Comparison of ENCODE assay signal across 3 cellular contexts in the genomic region with DNA sequence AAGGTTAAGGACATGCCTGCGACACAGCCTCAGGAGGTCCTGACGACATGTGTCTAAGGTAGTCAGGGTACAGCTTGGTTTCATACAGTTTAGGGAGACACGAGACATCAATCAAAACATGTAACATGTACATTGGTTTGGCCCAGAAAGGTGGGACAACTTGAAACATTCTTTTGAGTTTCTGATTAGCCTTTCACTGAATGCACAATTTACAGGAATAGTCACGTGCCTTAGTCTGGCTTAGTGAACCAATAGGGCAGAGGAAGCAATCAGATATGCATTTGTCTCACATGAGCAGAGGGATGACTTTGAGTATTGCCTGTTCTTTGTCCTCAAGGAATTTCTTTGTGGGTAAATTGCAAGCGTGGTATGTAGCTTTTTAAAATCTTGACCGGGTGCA.
TF ChIP-seq lines count a peak whose summit lies in the region.

No MANE protein-coding gene starts in this region.

TF ChIP-seq in SK-N-SH, 30 proteins besides CTCF, POLR2A, EP300 and RAD21:
- no peak for TF ChIP-seq FOXJ3 (CRISPR knock-in tag; IDR thresholded peaks at IDR 0.05)
- TF ChIP-seq, protein P1, sequence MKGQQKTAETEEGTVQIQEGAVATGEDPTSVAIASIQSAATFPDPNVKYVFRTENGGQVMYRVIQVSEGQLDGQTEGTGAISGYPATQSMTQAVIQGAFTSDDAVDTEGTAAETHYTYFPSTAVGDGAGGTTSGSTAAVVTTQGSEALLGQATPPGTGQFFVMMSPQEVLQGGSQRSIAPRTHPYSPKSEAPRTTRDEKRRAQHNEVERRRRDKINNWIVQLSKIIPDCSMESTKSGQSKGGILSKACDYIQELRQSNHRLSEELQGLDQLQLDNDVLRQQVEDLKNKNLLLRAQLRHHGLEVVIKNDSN (IDR thresholded peaks at IDR 0.05; ENCODE audit: borderline replicate concordance, low read depth), result 0 out of 2 replicates have a peak, but pooled peaks have one; percentile 14

TF ChIP-seq in SK-N-SH treated with all-trans-retinoic acid at 6 μM for 48 hours, 23 proteins besides CTCF, POLR2A, EP300 and RAD21:
- TF ChIP-seq SNAI2 (CRISPR knock-in tag; IDR thresholded peaks at IDR 0.05), result no peak
- no peak for TF ChIP-seq CSRNP3 (CRISPR knock-in tag; IDR thresholded peaks at IDR 0.05)
- no peak for TF ChIP-seq ZC3H10 (CRISPR knock-in tag; IDR thresholded peaks at IDR 0.05)
- TF ChIP-seq ZFP3 (CRISPR knock-in tag; IDR thresholded peaks at IDR 0.05), result no peak
- TF ChIP-seq ESRRG (CRISPR knock-in tag; IDR thresholded peaks at IDR 0.05), result no peak
- TF ChIP-seq OSR1 (CRISPR knock-in tag; IDR thresholded peaks at IDR 0.05), result no peak
- TF ChIP-seq ARNTL (CRISPR knock-in tag; IDR thresholded peaks at IDR 0.05; ENCODE audit: borderline replicate concordance, low read depth), result no peak
- no peak for TF ChIP-seq POU6F1 (CRISPR knock-in tag; IDR thresholded peaks at IDR 0.05; ENCODE audit: borderline replicate concordance, low read depth)
- TF ChIP-seq ZNF8 (CRISPR knock-in tag; IDR thresholded peaks at IDR 0.05), result no peak
- TF ChIP-seq, protein P2, sequence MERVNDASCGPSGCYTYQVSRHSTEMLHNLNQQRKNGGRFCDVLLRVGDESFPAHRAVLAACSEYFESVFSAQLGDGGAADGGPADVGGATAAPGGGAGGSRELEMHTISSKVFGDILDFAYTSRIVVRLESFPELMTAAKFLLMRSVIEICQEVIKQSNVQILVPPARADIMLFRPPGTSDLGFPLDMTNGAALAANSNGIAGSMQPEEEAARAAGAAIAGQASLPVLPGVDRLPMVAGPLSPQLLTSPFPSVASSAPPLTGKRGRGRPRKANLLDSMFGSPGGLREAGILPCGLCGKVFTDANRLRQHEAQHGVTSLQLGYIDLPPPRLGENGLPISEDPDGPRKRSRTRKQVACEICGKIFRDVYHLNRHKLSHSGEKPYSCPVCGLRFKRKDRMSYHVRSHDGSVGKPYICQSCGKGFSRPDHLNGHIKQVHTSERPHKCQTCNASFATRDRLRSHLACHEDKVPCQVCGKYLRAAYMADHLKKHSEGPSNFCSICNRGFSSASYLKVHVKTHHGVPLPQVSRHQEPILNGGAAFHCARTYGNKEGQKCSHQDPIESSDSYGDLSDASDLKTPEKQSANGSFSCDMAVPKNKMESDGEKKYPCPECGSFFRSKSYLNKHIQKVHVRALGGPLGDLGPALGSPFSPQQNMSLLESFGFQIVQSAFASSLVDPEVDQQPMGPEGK (CRISPR knock-in tag; IDR thresholded peaks at IDR 0.05; ENCODE audit: borderline replicate concordance), result no peak
- no peak for TF ChIP-seq TCF4 (CRISPR knock-in tag; IDR thresholded peaks at IDR 0.05; ENCODE audit: borderline replicate concordance)
- TF ChIP-seq ZNF565 (CRISPR knock-in tag; conservative IDR thresholded peaks at IDR 0.05; ENCODE audit: low read depth), result no peak
- TF ChIP-seq GLIS3 (CRISPR knock-in tag; IDR thresholded peaks at IDR 0.05), result no peak
- no peak for TF ChIP-seq ZFP30 (CRISPR knock-in tag; IDR thresholded peaks at IDR 0.05)
- TF ChIP-seq PPARA (CRISPR knock-in tag; IDR thresholded peaks at IDR 0.05; ENCODE audit: borderline replicate concordance), result no peak
- no peak for TF ChIP-seq TOX (CRISPR knock-in tag; IDR thresholded peaks at IDR 0.05; ENCODE audit: borderline replicate concordance)
- TF ChIP-seq ZNF70 (CRISPR knock-in tag; IDR thresholded peaks at IDR 0.05), result no peak
- TF ChIP-seq, protein P3, sequence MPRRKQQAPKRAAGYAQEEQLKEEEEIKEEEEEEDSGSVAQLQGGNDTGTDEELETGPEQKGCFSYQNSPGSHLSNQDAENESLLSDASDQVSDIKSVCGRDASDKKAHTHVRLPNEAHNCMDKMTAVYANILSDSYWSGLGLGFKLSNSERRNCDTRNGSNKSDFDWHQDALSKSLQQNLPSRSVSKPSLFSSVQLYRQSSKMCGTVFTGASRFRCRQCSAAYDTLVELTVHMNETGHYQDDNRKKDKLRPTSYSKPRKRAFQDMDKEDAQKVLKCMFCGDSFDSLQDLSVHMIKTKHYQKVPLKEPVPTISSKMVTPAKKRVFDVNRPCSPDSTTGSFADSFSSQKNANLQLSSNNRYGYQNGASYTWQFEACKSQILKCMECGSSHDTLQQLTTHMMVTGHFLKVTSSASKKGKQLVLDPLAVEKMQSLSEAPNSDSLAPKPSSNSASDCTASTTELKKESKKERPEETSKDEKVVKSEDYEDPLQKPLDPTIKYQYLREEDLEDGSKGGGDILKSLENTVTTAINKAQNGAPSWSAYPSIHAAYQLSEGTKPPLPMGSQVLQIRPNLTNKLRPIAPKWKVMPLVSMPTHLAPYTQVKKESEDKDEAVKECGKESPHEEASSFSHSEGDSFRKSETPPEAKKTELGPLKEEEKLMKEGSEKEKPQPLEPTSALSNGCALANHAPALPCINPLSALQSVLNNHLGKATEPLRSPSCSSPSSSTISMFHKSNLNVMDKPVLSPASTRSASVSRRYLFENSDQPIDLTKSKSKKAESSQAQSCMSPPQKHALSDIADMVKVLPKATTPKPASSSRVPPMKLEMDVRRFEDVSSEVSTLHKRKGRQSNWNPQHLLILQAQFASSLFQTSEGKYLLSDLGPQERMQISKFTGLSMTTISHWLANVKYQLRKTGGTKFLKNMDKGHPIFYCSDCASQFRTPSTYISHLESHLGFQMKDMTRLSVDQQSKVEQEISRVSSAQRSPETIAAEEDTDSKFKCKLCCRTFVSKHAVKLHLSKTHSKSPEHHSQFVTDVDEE (CRISPR knock-in tag; IDR thresholded peaks at IDR 0.05), result no peak
TF ChIP-seq in SK-N-SH treated with all-trans-retinoic acid at 6 μM for 48 hours: peak in this region for 0.

TF ChIP-seq in K562, 482 proteins besides CTCF, POLR2A, EP300 and RAD21 (continues in another document):
- TF ChIP-seq, protein P4, sequence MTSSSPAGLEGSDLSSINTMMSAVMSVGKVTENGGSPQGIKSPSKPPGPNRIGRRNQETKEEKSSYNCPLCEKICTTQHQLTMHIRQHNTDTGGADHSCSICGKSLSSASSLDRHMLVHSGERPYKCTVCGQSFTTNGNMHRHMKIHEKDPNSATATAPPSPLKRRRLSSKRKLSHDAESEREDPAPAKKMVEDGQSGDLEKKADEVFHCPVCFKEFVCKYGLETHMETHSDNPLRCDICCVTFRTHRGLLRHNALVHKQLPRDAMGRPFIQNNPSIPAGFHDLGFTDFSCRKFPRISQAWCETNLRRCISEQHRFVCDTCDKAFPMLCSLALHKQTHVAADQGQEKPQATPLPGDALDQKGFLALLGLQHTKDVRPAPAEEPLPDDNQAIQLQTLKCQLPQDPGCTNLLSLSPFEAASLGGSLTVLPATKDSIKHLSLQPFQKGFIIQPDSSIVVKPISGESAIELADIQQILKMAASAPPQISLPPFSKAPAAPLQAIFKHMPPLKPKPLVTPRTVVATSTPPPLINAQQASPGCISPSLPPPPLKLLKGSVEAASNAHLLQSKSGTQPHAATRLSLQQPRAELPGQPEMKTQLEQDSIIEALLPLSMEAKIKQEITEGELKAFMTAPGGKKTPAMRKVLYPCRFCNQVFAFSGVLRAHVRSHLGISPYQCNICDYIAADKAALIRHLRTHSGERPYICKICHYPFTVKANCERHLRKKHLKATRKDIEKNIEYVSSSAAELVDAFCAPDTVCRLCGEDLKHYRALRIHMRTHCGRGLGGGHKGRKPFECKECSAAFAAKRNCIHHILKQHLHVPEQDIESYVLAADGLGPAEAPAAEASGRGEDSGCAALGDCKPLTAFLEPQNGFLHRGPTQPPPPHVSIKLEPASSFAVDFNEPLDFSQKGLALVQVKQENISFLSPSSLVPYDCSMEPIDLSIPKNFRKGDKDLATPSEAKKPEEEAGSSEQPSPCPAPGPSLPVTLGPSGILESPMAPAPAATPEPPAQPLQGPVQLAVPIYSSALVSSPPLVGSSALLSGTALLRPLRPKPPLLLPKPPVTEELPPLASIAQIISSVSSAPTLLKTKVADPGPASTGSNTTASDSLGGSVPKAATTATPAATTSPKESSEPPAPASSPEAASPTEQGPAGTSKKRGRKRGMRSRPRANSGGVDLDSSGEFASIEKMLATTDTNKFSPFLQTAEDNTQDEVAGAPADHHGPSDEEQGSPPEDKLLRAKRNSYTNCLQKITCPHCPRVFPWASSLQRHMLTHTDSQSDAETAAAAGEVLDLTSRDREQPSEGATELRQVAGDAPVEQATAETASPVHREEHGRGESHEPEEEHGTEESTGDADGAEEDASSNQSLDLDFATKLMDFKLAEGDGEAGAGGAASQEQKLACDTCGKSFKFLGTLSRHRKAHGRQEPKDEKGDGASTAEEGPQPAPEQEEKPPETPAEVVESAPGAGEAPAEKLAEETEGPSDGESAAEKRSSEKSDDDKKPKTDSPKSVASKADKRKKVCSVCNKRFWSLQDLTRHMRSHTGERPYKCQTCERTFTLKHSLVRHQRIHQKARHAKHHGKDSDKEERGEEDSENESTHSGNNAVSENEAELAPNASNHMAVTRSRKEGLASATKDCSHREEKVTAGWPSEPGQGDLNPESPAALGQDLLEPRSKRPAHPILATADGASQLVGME (CRISPR knock-in tag; IDR thresholded peaks at IDR 0.05), result no peak
- TF ChIP-seq ZNF699 (CRISPR knock-in tag; IDR thresholded peaks at IDR 0.05; ENCODE audit: insufficient replicate concordance) (no peak), EGR1 (conservative IDR thresholded peaks at IDR 0.05) (no peak), DNMT1 (IDR thresholded peaks at IDR 0.05) (no peak), NR2C1 (IDR thresholded peaks at IDR 0.05) (no peak), NR2C1 (tag; IDR thresholded peaks at IDR 0.05) (0 out of 2 replicates have a peak, but pooled peaks have one; percentile 30), KDM2B (CRISPR knock-in tag; IDR thresholded peaks at IDR 0.05) (no peak), NR4A1 (CRISPR knock-in tag; IDR thresholded peaks at IDR 0.05) (no peak), NR4A1 (tag; IDR thresholded peaks at IDR 0.05) (peak; percentile 35; the same call in 1 of the 2 replicates), PTBP1 (IDR thresholded peaks at IDR 0.05; ENCODE audit: low read depth, low read length) (no peak), DPF2 (IDR thresholded peaks at IDR 0.05) (peak; percentile 45), TRIM28 (IDR thresholded peaks at IDR 0.05) (no peak), ZBTB8A (IDR thresholded peaks at IDR 0.05; ENCODE audit: partially characterized antibody) (no peak), CBFA2T2 (conservative IDR thresholded peaks at IDR 0.05) (peak; percentile 62)
- TF ChIP-seq, protein P5, sequence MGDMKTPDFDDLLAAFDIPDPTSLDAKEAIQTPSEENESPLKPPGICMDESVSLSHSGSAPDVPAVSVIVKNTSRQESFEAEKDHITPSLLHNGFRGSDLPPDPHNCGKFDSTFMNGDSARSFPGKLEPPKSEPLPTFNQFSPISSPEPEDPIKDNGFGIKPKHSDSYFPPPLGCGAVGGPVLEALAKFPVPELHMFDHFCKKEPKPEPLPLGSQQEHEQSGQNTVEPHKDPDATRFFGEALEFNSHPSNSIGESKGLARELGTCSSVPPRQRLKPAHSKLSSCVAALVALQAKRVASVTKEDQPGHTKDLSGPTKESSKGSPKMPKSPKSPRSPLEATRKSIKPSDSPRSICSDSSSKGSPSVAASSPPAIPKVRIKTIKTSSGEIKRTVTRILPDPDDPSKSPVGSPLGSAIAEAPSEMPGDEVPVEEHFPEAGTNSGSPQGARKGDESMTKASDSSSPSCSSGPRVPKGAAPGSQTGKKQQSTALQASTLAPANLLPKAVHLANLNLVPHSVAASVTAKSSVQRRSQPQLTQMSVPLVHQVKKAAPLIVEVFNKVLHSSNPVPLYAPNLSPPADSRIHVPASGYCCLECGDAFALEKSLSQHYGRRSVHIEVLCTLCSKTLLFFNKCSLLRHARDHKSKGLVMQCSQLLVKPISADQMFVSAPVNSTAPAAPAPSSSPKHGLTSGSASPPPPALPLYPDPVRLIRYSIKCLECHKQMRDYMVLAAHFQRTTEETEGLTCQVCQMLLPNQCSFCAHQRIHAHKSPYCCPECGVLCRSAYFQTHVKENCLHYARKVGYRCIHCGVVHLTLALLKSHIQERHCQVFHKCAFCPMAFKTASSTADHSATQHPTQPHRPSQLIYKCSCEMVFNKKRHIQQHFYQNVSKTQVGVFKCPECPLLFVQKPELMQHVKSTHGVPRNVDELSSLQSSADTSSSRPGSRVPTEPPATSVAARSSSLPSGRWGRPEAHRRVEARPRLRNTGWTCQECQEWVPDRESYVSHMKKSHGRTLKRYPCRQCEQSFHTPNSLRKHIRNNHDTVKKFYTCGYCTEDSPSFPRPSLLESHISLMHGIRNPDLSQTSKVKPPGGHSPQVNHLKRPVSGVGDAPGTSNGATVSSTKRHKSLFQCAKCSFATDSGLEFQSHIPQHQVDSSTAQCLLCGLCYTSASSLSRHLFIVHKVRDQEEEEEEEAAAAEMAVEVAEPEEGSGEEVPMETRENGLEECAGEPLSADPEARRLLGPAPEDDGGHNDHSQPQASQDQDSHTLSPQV (IDR thresholded peaks at IDR 0.05), result no peak; the same call in 1 of the 2 replicates
- TF ChIP-seq, protein P6, sequence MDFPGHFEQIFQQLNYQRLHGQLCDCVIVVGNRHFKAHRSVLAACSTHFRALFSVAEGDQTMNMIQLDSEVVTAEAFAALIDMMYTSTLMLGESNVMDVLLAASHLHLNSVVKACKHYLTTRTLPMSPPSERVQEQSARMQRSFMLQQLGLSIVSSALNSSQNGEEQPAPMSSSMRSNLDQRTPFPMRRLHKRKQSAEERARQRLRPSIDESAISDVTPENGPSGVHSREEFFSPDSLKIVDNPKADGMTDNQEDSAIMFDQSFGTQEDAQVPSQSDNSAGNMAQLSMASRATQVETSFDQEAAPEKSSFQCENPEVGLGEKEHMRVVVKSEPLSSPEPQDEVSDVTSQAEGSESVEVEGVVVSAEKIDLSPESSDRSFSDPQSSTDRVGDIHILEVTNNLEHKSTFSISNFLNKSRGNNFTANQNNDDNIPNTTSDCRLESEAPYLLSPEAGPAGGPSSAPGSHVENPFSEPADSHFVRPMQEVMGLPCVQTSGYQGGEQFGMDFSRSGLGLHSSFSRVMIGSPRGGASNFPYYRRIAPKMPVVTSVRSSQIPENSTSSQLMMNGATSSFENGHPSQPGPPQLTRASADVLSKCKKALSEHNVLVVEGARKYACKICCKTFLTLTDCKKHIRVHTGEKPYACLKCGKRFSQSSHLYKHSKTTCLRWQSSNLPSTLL (IDR thresholded peaks at IDR 0.05), result no peak
- TF ChIP-seq, protein P7, sequence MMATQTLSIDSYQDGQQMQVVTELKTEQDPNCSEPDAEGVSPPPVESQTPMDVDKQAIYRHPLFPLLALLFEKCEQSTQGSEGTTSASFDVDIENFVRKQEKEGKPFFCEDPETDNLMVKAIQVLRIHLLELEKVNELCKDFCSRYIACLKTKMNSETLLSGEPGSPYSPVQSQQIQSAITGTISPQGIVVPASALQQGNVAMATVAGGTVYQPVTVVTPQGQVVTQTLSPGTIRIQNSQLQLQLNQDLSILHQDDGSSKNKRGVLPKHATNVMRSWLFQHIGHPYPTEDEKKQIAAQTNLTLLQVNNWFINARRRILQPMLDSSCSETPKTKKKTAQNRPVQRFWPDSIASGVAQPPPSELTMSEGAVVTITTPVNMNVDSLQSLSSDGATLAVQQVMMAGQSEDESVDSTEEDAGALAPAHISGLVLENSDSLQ (IDR thresholded peaks at IDR 0.05), result peak; percentile 61
- TF ChIP-seq, protein P1 (CRISPR knock-in tag; IDR thresholded peaks at IDR 0.05), result peak; percentile 92
- TF ChIP-seq, protein P8, sequence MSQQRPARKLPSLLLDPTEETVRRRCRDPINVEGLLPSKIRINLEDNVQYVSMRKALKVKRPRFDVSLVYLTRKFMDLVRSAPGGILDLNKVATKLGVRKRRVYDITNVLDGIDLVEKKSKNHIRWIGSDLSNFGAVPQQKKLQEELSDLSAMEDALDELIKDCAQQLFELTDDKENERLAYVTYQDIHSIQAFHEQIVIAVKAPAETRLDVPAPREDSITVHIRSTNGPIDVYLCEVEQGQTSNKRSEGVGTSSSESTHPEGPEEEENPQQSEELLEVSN (IDR thresholded peaks at IDR 0.05; ENCODE audit: borderline replicate concordance in 1 of 2, extremely low read depth in 1 of 2, insufficient read depth in 1 of 2, insufficient read length in 1 of 2, low read depth in 1 of 2, low read length in 1 of 2, poor library complexity in 1 of 2, severe bottlenecking in 1 of 2), result peak in 1 of 2 experiments; percentile 11
